19 cellular contexts compared by ENCODE assay signal in genomic region chr6:157850030-157850429, GRCh38. TPM values are rescaled to one million over a fixed set of nuclear protein-coding genes. Genes with fewer than 3 reads are reported as not detected.
DNase-seq lines count a peak whose midpoint lies in the region; ATAC-seq and TF ChIP-seq lines count a peak whose summit lies in the region.
"Had no signal": no experiment of that assay in that cellular context is flagged by ENCODE, and none has a peak within 500 bp of the region (broad histone marks: within the 10 kb centered on the region; RNA-seq: fewer than 3 reads in every experiment).

No MANE protein-coding gene starts in this region.

- peaks cover 31% of the 10 kb centered on the region for H3K9me3 Mint-ChIP-seq in activated T-helper 1 cell treated with anti-CD3 and anti-CD28 coated beads, Interleukin-12 subunit alpha, Interleukin-12 subunit beta, Interleukin-2, Interleukin-4 antibody, amounts not matched to agents 30 ng/mL and 10 ng/mL and 1 ng/mL, durations not matched to agents 14 hours and 24 hours and 36 hours
- peaks cover 21% of the 10 kb centered on the region for H3K9me3 Mint-ChIP-seq in mesothelial cell of epicardium
- H3K9me3 Mint-ChIP-seq in stimulated activated naive CD8-positive, alpha-beta T cell treated with anti-CD3 and anti-CD28 coated beads, Interleukin-15, amount 100 ng/mL, for 72 hours, result peaks cover 0 to 13% of the 10 kb centered on the region in 2 donors

- H3K27me3 Mint-ChIP-seq in activated T-helper 1 cell treated with anti-CD3 and anti-CD28 coated beads, Interleukin-12 subunit alpha, Interleukin-12 subunit beta, Interleukin-2, Interleukin-4 antibody, amounts not matched to agents 30 ng/mL and 10 ng/mL and 1 ng/mL, durations not matched to agents 14 hours and 24 hours and 36 hours (ENCODE audit: insufficient read depth), result no peaks in the 10 kb centered on the region
- H3K27me3 Mint-ChIP-seq in mesothelial cell of epicardium (ENCODE audit: low read depth), result no peaks in the 10 kb centered on the region
- H3K27me3 Mint-ChIP-seq in stimulated activated naive CD8-positive, alpha-beta T cell treated with anti-CD3 and anti-CD28 coated beads, Interleukin-15, amount 100 ng/mL, for 72 hours, result no peaks in the 10 kb centered on the region
- H3K27me3 Mint-ChIP-seq: T-cell had no signal

- TF ChIP-seq CTCF in mesothelial cell of epicardium (IDR thresholded peaks at IDR 0.05; ENCODE audit: unreplicated experiment), result no peak
- no peak for TF ChIP-seq CTCF in A673 (conservative IDR thresholded peaks at IDR 0.05; ENCODE audit: low read depth, low read length)

- no TSS peak for BruUV-seq in A673 (replicated peaks; lab: Mats Ljungman, UMichigan)

- H3K27me3 ChIP-seq in A673 (replicated peaks; ENCODE audit: insufficient read depth, low read depth, low read length, poor library complexity), result no peaks in the 10 kb centered on the region
- H3K27me3 ChIP-seq: hepatocyte, pancreas had no signal

- H3K36me3 Mint-ChIP-seq in activated T-helper 1 cell treated with anti-CD3 and anti-CD28 coated beads, Interleukin-12 subunit alpha, Interleukin-12 subunit beta, Interleukin-2, Interleukin-4 antibody, amounts not matched to agents 30 ng/mL and 10 ng/mL and 1 ng/mL, durations not matched to agents 14 hours and 24 hours and 36 hours (ENCODE audit: low read depth), result peaks cover 29% of the 10 kb centered on the region
- H3K36me3 Mint-ChIP-seq in mesothelial cell of epicardium, result peaks cover 13% of the 10 kb centered on the region

- intact Hi-C loops in left ventricle myocardium superior (cut with micrococcal nuclease) (no loop called here), Right ventricle myocardium inferior (cut with DNase I) (no loop called here), A673 (cut with micrococcal nuclease; ENCODE audit: unreplicated experiment) (no loop called here)
- intact Hi-C loops in activated T-helper 1 cell treated with anti-CD3 and anti-CD28 coated beads, Interleukin-12 subunit alpha, Interleukin-12 subunit beta, Interleukin-2, Interleukin-4 antibody, amounts not matched to agents 30 ng/mL and 10 ng/mL and 1 ng/mL, durations not matched to agents 14 hours and 24 hours and 36 hours (cut with micrococcal nuclease), result no loop called here

- CTCF ChIA-PET in A673 (lab: Charles Lee), result no interaction called here

- DNase-seq in left ventricle myocardium superior (no peak), Right ventricle myocardium inferior (ENCODE audit: missing footprints) (no peak), mesothelial cell of epicardium (ENCODE audit: low spot score in 2 of 2, unreplicated experiment in 2 of 2) (no peak), A673 (ENCODE audit: low spot score) (no peak)
- DNase-seq in activated T-helper 1 cell treated with anti-CD3 and anti-CD28 coated beads, Interleukin-12 subunit alpha, Interleukin-12 subunit beta, Interleukin-2, Interleukin-4 antibody, amounts not matched to agents 30 ng/mL and 10 ng/mL and 1 ng/mL, durations not matched to agents 14 hours and 24 hours and 36 hours (ENCODE audit: low spot score), result no peak
- DNase-seq in stimulated activated CD4-positive, alpha-beta T cell treated with anti-CD3 and anti-CD28 coated beads, Interleukin-4, amount 100 ng/mL, for 4 hours, result no peak
- DNase-seq in stimulated activated naive CD8-positive, alpha-beta T cell treated with anti-CD3 and anti-CD28 coated beads, Interleukin-15, amount 100 ng/mL, for 72 hours, result no peak
- DNase-seq: amygdala; DND-41; KBM-7; NCI-H1694 treated with DMSO at 0.1 percent for 48 hours; NCI-H345; NCI-H82; OCI-M1; pancreas; SIG-M5; stimulated activated naive CD4-positive, alpha-beta T cell; T-cell had no signal

- H3K27ac Mint-ChIP-seq in activated T-helper 1 cell treated with anti-CD3 and anti-CD28 coated beads, Interleukin-12 subunit alpha, Interleukin-12 subunit beta, Interleukin-2, Interleukin-4 antibody, amounts not matched to agents 30 ng/mL and 10 ng/mL and 1 ng/mL, durations not matched to agents 14 hours and 24 hours and 36 hours, result peak overlapping the region; percentile 20
- H3K27ac Mint-ChIP-seq in mesothelial cell of epicardium, result peak overlapping the region; percentile 18
- H3K27ac Mint-ChIP-seq in stimulated activated naive CD8-positive, alpha-beta T cell treated with anti-CD3 and anti-CD28 coated beads, Interleukin-15, amount 100 ng/mL, for 72 hours, result no peak overlapping the region

- ATAC-seq in left ventricle myocardium superior, result peak; percentile 42
- no peak for ATAC-seq in Right ventricle myocardium inferior
- ATAC-seq in stimulated activated naive CD8-positive, alpha-beta T cell treated with anti-CD3 and anti-CD28 coated beads, Interleukin-15, amount 100 ng/mL, for 72 hours, result no peak

- peaks cover 13% of the 10 kb centered on the region for H3K9me3 ChIP-seq in A673 (ENCODE audit: low read depth, low read length, poor library complexity, severe bottlenecking)
- H3K9me3 ChIP-seq: pancreas had no signal

- peaks cover 62% of the 10 kb centered on the region for H3K4me1 Mint-ChIP-seq in activated T-helper 1 cell treated with anti-CD3 and anti-CD28 coated beads, Interleukin-12 subunit alpha, Interleukin-12 subunit beta, Interleukin-2, Interleukin-4 antibody, amounts not matched to agents 30 ng/mL and 10 ng/mL and 1 ng/mL, durations not matched to agents 14 hours and 24 hours and 36 hours (ENCODE audit: low read depth)
- peaks cover 39% of the 10 kb centered on the region for H3K4me1 Mint-ChIP-seq in mesothelial cell of epicardium
- H3K4me1 Mint-ChIP-seq in stimulated activated naive CD8-positive, alpha-beta T cell treated with anti-CD3 and anti-CD28 coated beads, Interleukin-15, amount 100 ng/mL, for 72 hours, result peaks cover 76% of the 10 kb centered on the region

- H3K4me1 ChIP-seq in A673 (ENCODE audit: insufficient read depth, low read length, poor library complexity, severe bottlenecking), result peaks cover 9% of the 10 kb centered on the region

- H3K27ac ChIP-seq in A673 (ENCODE audit: low read depth, low read length, poor library complexity, severe bottlenecking), result no peak overlapping the region
- H3K27ac ChIP-seq: hepatocyte, pancreas had no signal

- POLR2A ChIA-PET in A673 (lab: Charles Lee; ENCODE audit: low non-redundant PET), result no interaction called here

- H3K4me3 ChIP-seq in A673 (ENCODE audit: low read depth, low read length, poor library complexity, severe bottlenecking), result no peak overlapping the region
- H3K4me3 ChIP-seq: hepatocyte, pancreas had no signal

- H3K36me3 ChIP-seq in A673 (ENCODE audit: insufficient read depth, low read length, poor library complexity, severe bottlenecking), result no peaks in the 10 kb centered on the region
- H3K36me3 ChIP-seq: pancreas had no signal

- no peak overlapping the region for H3K4me3 Mint-ChIP-seq in activated T-helper 1 cell treated with anti-CD3 and anti-CD28 coated beads, Interleukin-12 subunit alpha, Interleukin-12 subunit beta, Interleukin-2, Interleukin-4 antibody, amounts not matched to agents 30 ng/mL and 10 ng/mL and 1 ng/mL, durations not matched to agents 14 hours and 24 hours and 36 hours
- H3K4me3 Mint-ChIP-seq in mesothelial cell of epicardium, result no peak overlapping the region
- H3K4me3 Mint-ChIP-seq in stimulated activated naive CD8-positive, alpha-beta T cell treated with anti-CD3 and anti-CD28 coated beads, Interleukin-15, amount 100 ng/mL, for 72 hours, result no peak overlapping the region

RNA-seq across cellular contexts. Expression of gene SNX9, which starts 27.0 kb away (rescaled TPM):
- 31.6 TPM for total RNA-seq in left ventricle myocardium superior
- total RNA-seq in Right ventricle myocardium inferior, result 35.5 TPM
- total RNA-seq in activated T-helper 1 cell treated with anti-CD3 and anti-CD28 coated beads, Interleukin-12 subunit alpha, Interleukin-12 subunit beta, Interleukin-2, Interleukin-4 antibody, amounts not matched to agents 30 ng/mL and 10 ng/mL and 1 ng/mL, durations not matched to agents 14 hours and 24 hours and 36 hours, result 53.4 TPM in 2 replicates
- 22.8 to 24.0 TPM (median 23.1 TPM) in 3 replicates for total RNA-seq in mesothelial cell of epicardium
- 24.8 and 29.5 TPM in 2 replicates for total RNA-seq in A673 (2021)

Comparison
In these comparisons a context has a peak if more than half of its experiments do, and no peak if none do; other contexts are left out.
1. H3K27ac Mint-ChIP-seq: peak in activated T-helper 1 cell treated with anti-CD3 and anti-CD28 coated beads, Interleukin-12 subunit alpha, Interleukin-12 subunit beta, Interleukin-2, Interleukin-4 antibody, amounts not matched to agents 30 ng/mL and 10 ng/mL and 1 ng/mL, durations not matched to agents 14 hours and 24 hours and 36 hours (single experiment) and mesothelial cell of epicardium (single experiment); none in stimulated activated naive CD8-positive, alpha-beta T cell treated with anti-CD3 and anti-CD28 coated beads, Interleukin-15, amount 100 ng/mL, for 72 hours (0 of 2).